In genomic region chr12:57218030-57218853, GRCh38 we compare ENCODE assay signal across 13 cellular contexts. TPM values are rescaled to one million over a fixed set of nuclear protein-coding genes. Genes with fewer than 3 reads are reported as not detected.
DNase-seq lines count a peak whose midpoint lies in the region; ATAC-seq and TF ChIP-seq lines count a peak whose summit lies in the region.
"Had no signal": no experiment of that assay in that cellular context is flagged by ENCODE, and none has a peak within 500 bp of the region (broad histone marks: within the 10 kb centered on the region; RNA-seq: fewer than 3 reads in every experiment).

No MANE protein-coding gene starts in this region.

- 71% methylated on average over 5 of the region's 5 CpGs for WGBS in esophagus muscularis mucosa

- H3K27ac Mint-ChIP-seq in CD8-positive, alpha-beta memory T cell: peak overlapping the region in 5 of 8 donors; percentile 11 to 94 (median 62)
- peak overlapping the region in 2 of 3 donors; percentile 2 to 40 for H3K27ac Mint-ChIP-seq in IgD-negative memory B cell
- H3K27ac Mint-ChIP-seq in activated T-helper 17 cell treated with anti-CD3 and anti-CD28 coated beads, Interleukin-2, amount 50 U/mL, for 72 hours: no peak overlapping the region
- peak overlapping the region in 1 of 10 donors; percentile 13 for H3K27ac Mint-ChIP-seq in naive thymus-derived CD8-positive, alpha-beta T cell

- H3K27ac ChIP-seq in CD8-positive, alpha-beta memory T cell (ENCODE audit: low read depth, low read length): no peak overlapping the region
- no peak overlapping the region for H3K27ac ChIP-seq in esophagus muscularis mucosa (replicated peaks in 1 of 4)
- H3K27ac ChIP-seq: HL-60, spleen, thyroid gland had no signal

- peaks cover 0 to 1% (median 0%) of the 10 kb centered on the region in 5 donors for H3K9me3 Mint-ChIP-seq in CD8-positive, alpha-beta memory T cell
- H3K9me3 Mint-ChIP-seq in IgD-negative memory B cell: no peaks in the 10 kb centered on the region
- no peaks in the 10 kb centered on the region for H3K9me3 Mint-ChIP-seq in activated T-helper 17 cell treated with anti-CD3 and anti-CD28 coated beads, Interleukin-2, amount 50 U/mL, for 72 hours
- H3K9me3 Mint-ChIP-seq in naive thymus-derived CD8-positive, alpha-beta T cell: no peaks in the 10 kb centered on the region

- peaks cover 82 to 88% of the 10 kb centered on the region in 2 donors for H3K27me3 Mint-ChIP-seq in CD8-positive, alpha-beta memory T cell
- peaks cover 78% of the 10 kb centered on the region for H3K27me3 Mint-ChIP-seq in IgD-negative memory B cell
- peaks cover 83% of the 10 kb centered on the region for H3K27me3 Mint-ChIP-seq in activated T-helper 17 cell treated with anti-CD3 and anti-CD28 coated beads, Interleukin-2, amount 50 U/mL, for 72 hours
- H3K27me3 Mint-ChIP-seq in naive thymus-derived CD8-positive, alpha-beta T cell: peaks cover 62 to 94% (median 84%) of the 10 kb centered on the region in 5 donors

- no peak for TF ChIP-seq CTCF in esophagus muscularis mucosa (IDR thresholded peaks at IDR 0.05)

- H3K4me1 ChIP-seq in CD8-positive, alpha-beta memory T cell (ENCODE audit: insufficient read depth, low read length): peaks cover 50% of the 10 kb centered on the region
- H3K4me1 ChIP-seq in esophagus muscularis mucosa: peaks cover 34 to 55% (median 52%) of the 10 kb centered on the region in 4 donors

- POLR2A ChIA-PET in CD8-positive, alpha-beta memory T cell (lab: Charles Lee): interaction anchor here (1.2 kb wide), 1 partner anchor 25 kb away, joined by 3 read pairs; no protein-coding TSS in a partner anchor
- POLR2A ChIA-PET in naive thymus-derived CD8-positive, alpha-beta T cell (lab: Charles Lee): interaction anchor here (0.6 to 1.1 kb wide), 3 partner anchors 11 to 495 kb away, joined by 4 to 5 read pairs (median 4); partner anchors contain the start of gene SHMT2

- in situ Hi-C loops in KBM-7 (cut with MboI; ENCODE audit: low pct_unique_long_range_greater_than_20kb, low sequenced_read_pairs): no loop called here

- no peak overlapping the region for H3K4me3 ChIP-seq in CD8-positive, alpha-beta memory T cell (ENCODE audit: low read length)
- no peak overlapping the region for H3K4me3 ChIP-seq in esophagus muscularis mucosa
- H3K4me3 ChIP-seq: thyroid gland had no signal

- CTCF ChIA-PET in CD8-positive, alpha-beta memory T cell (lab: Charles Lee): interaction anchor here (1.2 to 3.6 kb wide), 6 partner anchors 11 to 26 kb away, joined by 3 to 16 read pairs (median 9); partner anchors contain the start of gene SHMT2

- TF ChIP-seq EP300 in esophagus muscularis mucosa (IDR thresholded peaks at IDR 0.05): no peak

- intact Hi-C loops in esophagus muscularis mucosa (cut with DNase I): no loop called here

- TF ChIP-seq POLR2A in esophagus muscularis mucosa (IDR thresholded peaks at IDR 0.05; ENCODE audit: low read depth): no peak

- H3K27me3 ChIP-seq in CD8-positive, alpha-beta memory T cell (ENCODE audit: insufficient read depth, low read length, poor library complexity, severe bottlenecking): peaks cover 90% of the 10 kb centered on the region
- H3K27me3 ChIP-seq in esophagus muscularis mucosa: peaks cover 5 to 96% (median 75%) of the 10 kb centered on the region in 4 donors

- H3K9me3 ChIP-seq in CD8-positive, alpha-beta memory T cell (ENCODE audit: low read length): no peaks in the 10 kb centered on the region
- no peaks in the 10 kb centered on the region for H3K9me3 ChIP-seq in esophagus muscularis mucosa
- H3K9me3 ChIP-seq: spleen, thyroid gland had no signal

- DNase-seq in CD8-positive, alpha-beta memory T cell: no peak
- no peak for DNase-seq in naive thymus-derived CD8-positive, alpha-beta T cell
- DNase-seq in esophagus muscularis mucosa (ENCODE audit: extremely low spot score) (no peak), KBM-7 (no peak), hippocampal formation (lab: John Stamatoyannopoulos, UW) (no peak)
- DNase-seq: dermis blood vessel endothelial cell, foreskin melanocyte, spleen had no signal

- no peaks in the 10 kb centered on the region for H3K36me3 ChIP-seq in CD8-positive, alpha-beta memory T cell (ENCODE audit: insufficient read depth, low read length)
- H3K36me3 ChIP-seq in esophagus muscularis mucosa: no peaks in the 10 kb centered on the region
- H3K36me3 ChIP-seq: spleen, thyroid gland had no signal

- peak overlapping the region in 6 of 7 donors; percentile 36 to 89 (median 64) for H3K4me3 Mint-ChIP-seq in CD8-positive, alpha-beta memory T cell
- H3K4me3 Mint-ChIP-seq in IgD-negative memory B cell: peak overlapping the region; percentile 8 to 93 (median 90)
- peak overlapping the region; percentile 82 for H3K4me3 Mint-ChIP-seq in activated T-helper 17 cell treated with anti-CD3 and anti-CD28 coated beads, Interleukin-2, amount 50 U/mL, for 72 hours
- H3K4me3 Mint-ChIP-seq in naive thymus-derived CD8-positive, alpha-beta T cell: peak overlapping the region; percentile 29 to 88 (median 56)

- H3K36me3 Mint-ChIP-seq in CD8-positive, alpha-beta memory T cell: no peaks in the 10 kb centered on the region
- peaks cover 2% of the 10 kb centered on the region for H3K36me3 Mint-ChIP-seq in IgD-negative memory B cell
- peaks cover 6% of the 10 kb centered on the region for H3K36me3 Mint-ChIP-seq in activated T-helper 17 cell treated with anti-CD3 and anti-CD28 coated beads, Interleukin-2, amount 50 U/mL, for 72 hours (ENCODE audit: low read depth)
- H3K36me3 Mint-ChIP-seq in naive thymus-derived CD8-positive, alpha-beta T cell: peaks cover 0 to 9% (median 0%) of the 10 kb centered on the region in 3 donors

- H3K4me1 Mint-ChIP-seq in CD8-positive, alpha-beta memory T cell: peaks cover 51 to 80% (median 56%) of the 10 kb centered on the region in 3 donors
- peaks cover 11 to 45% (median 44%) of the 10 kb centered on the region in 3 donors for H3K4me1 Mint-ChIP-seq in IgD-negative memory B cell
- peaks cover 33% of the 10 kb centered on the region for H3K4me1 Mint-ChIP-seq in activated T-helper 17 cell treated with anti-CD3 and anti-CD28 coated beads, Interleukin-2, amount 50 U/mL, for 72 hours
- H3K4me1 Mint-ChIP-seq in naive thymus-derived CD8-positive, alpha-beta T cell: peaks cover 43 to 74% (median 67%) of the 10 kb centered on the region in 4 donors

- no peak for ATAC-seq in activated T-helper 17 cell treated with anti-CD3 and anti-CD28 coated beads, Interleukin-2, amount 50 U/mL, for 72 hours (replicated peaks)
- ATAC-seq in naive thymus-derived CD8-positive, alpha-beta T cell: no peak
- no peak for ATAC-seq in HG03439 (IDR thresholded peaks at IDR 0.05; ENCODE audit: unreplicated experiment)

RNA-seq across cellular contexts. Expression of gene NXPH4, which starts 1.6 kb away (rescaled TPM):
- under 1 TPM; 0.22 to 0.47 TPM for total RNA-seq in CD8-positive, alpha-beta memory T cell
- polyA plus RNA-seq in CD8-positive, alpha-beta memory T cell: not detected
- polyA plus RNA-seq in IgD-negative memory B cell: 8.3 TPM
- 1 to 10 TPM in 1 of 2 donors, under 1 TPM in 1; 0.34 to 1.4 TPM for total RNA-seq in activated T-helper 17 cell treated with anti-CD3 and anti-CD28 coated beads, Interleukin-2, amount 50 U/mL, for 72 hours
- under 1 TPM; 0.41 to 0.55 TPM for total RNA-seq in naive thymus-derived CD8-positive, alpha-beta T cell
- polyA plus RNA-seq in naive thymus-derived CD8-positive, alpha-beta T cell: not detected
- not detected for total RNA-seq in esophagus muscularis mucosa

RNA-seq across cellular contexts. Expression of gene SHMT2, which starts 11.3 kb away (rescaled TPM):
- 100 to 1,000 TPM; 349 to 352 TPM for total RNA-seq in CD8-positive, alpha-beta memory T cell
- polyA plus RNA-seq in CD8-positive, alpha-beta memory T cell: 34.7 TPM
- polyA plus RNA-seq in IgD-negative memory B cell: 176 TPM
- total RNA-seq in activated T-helper 17 cell treated with anti-CD3 and anti-CD28 coated beads, Interleukin-2, amount 50 U/mL, for 72 hours: 100 to 1,000 TPM; 232 to 320 TPM
- total RNA-seq in naive thymus-derived CD8-positive, alpha-beta T cell: 10 to 100 TPM; 45.2 to 45.3 TPM
- 10 to 100 TPM; 27.3 to 31.2 (median 28.8) TPM for polyA plus RNA-seq in naive thymus-derived CD8-positive, alpha-beta T cell
- 10 to 100 TPM; 22.8 to 60.4 (median 34.6) TPM for total RNA-seq in esophagus muscularis mucosa

RNA-seq across cellular contexts. Expression of gene STAC3, which starts 32.7 kb away (rescaled TPM):
- total RNA-seq in CD8-positive, alpha-beta memory T cell: 1 to 10 TPM in 1 of 2 experiments, under 1 TPM in 1; 0.96 to 1.4 TPM
- polyA plus RNA-seq in CD8-positive, alpha-beta memory T cell: not detected
- 2.4 TPM for polyA plus RNA-seq in IgD-negative memory B cell
- 1 to 10 TPM; 3.2 to 4.5 TPM for total RNA-seq in activated T-helper 17 cell treated with anti-CD3 and anti-CD28 coated beads, Interleukin-2, amount 50 U/mL, for 72 hours
- 1 to 10 TPM; 2.5 to 2.6 TPM for total RNA-seq in naive thymus-derived CD8-positive, alpha-beta T cell
- not detected for polyA plus RNA-seq in naive thymus-derived CD8-positive, alpha-beta T cell
- total RNA-seq in esophagus muscularis mucosa: 1 to 10 TPM in 2 of 4 donors, under 1 TPM in 2; 0.42 to 1.7 (median 1.2) TPM
- total RNA-seq: dermis blood vessel endothelial cell had no signal
